12 cellular contexts compared by ENCODE assay signal in the genomic region with DNA sequence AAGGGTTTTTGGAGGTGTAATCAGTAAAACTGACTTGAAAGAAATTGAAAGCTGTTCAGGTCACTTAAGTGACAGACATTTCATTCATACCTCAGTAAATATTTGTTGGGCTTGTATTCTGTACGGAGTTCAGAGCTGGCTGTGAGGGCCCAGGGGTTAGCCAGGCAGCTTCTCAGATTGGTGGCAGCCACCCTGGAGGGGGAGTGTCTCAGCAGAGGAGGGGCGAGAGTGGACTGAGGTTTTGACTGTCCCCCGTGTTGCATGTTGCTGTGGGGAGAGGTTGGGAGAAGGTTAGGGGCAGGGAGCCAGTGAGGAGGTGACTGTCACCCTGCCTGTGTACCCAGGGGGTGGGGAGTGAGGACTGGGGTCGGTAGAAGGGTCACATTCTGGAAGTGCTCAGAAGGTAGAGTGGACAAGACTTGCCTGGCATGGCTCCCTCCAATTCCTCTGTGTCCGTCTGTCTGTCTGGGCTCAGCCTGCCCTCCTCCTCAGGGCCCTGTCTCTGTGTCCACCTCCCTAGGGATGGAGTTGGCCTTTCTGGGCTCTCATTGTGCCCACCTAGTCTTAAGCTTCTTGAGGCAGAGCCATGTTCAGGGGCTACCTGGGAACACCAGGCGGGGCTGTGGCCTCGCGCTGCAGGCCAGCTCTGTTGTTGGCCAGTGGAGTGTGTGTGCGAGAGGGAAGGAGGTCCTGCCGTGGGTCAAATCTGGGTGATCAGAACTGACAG. TPM values are rescaled to one million over a fixed set of nuclear protein-coding genes. Genes with fewer than 3 reads are reported as not detected.
DNase-seq lines count a peak whose midpoint lies in the region; ATAC-seq, FAIRE-seq and TF ChIP-seq lines count a peak whose summit lies in the region.
"Had no signal": no experiment of that assay in that cellular context is flagged by ENCODE, and none has a peak within 500 bp of the region (broad histone marks: within the 10 kb centered on the region; RNA-seq: fewer than 3 reads in every experiment).

No MANE protein-coding gene starts in this region.

- H2AFZ ChIP-seq in trophoblast cell (ENCODE audit: insufficient read depth, low read length, poor library complexity), result no peak overlapping the region

- peak overlapping the region in 7 of 8 donors; percentile 4 to 74 (median 51) for H3K27ac Mint-ChIP-seq in CD8-positive, alpha-beta memory T cell
- H3K27ac Mint-ChIP-seq: activated CD8-positive, alpha-beta T cell treated with anti-CD3 and anti-CD28 coated beads, Interleukin-2, amount 10 ng/mL, durations not matched to agents 7 days and 5 days had no signal

- no peak for TF ChIP-seq POLR2A in GM12892 (IDR thresholded peaks at IDR 0.05; ENCODE audit: low read depth, low read length)

- no peak for DNase-seq in CD8-positive, alpha-beta memory T cell
- DNase-seq in left ventricle myocardium superior (no peak), trophoblast cell (peak; percentile 40 to 61), GM12892 (ENCODE audit: insufficient read length) (no peak), T1000 (lab: John Stamatoyannopoulos, UW) (no peak)
- DNase-seq: Karpas-422 had no signal

- H3K4me1 Mint-ChIP-seq in CD8-positive, alpha-beta memory T cell, result peaks cover 51 to 78% (median 75%) of the 10 kb centered on the region in 3 donors

- POLR2A ChIA-PET in CD8-positive, alpha-beta memory T cell (lab: Charles Lee), result no interaction called here

- no CpG with 5 or more reads among the region's 10 CpGs for WGBS in trophoblast cell (ENCODE audit: extremely low coverage, insufficient coverage, insufficient read length)

- peaks cover 11% of the 10 kb centered on the region for H3K4me1 ChIP-seq in CD8-positive, alpha-beta memory T cell (ENCODE audit: insufficient read depth, low read length)
- peaks cover 16 to 20% of the 10 kb centered on the region in 2 experiments for H3K4me1 ChIP-seq in trophoblast cell (ENCODE audit: control insufficient read depth in 1 of 2, insufficient read depth in 2 of 2, low read length in 2 of 2)

- H2BK5ac ChIP-seq in trophoblast cell (ENCODE audit: low read depth, low read length, poor library complexity), result no peak overlapping the region

- CTCF ChIA-PET in CD8-positive, alpha-beta memory T cell (lab: Charles Lee), result interaction anchor here (2.6 kb wide), 1 partner anchor 14 kb away, joined by 13 read pairs; no protein-coding TSS in a partner anchor

- ATAC-seq in left ventricle myocardium superior (peak; percentile 26), GM21367 (IDR thresholded peaks at IDR 0.05; ENCODE audit: unreplicated experiment) (no peak), GM18870 (IDR thresholded peaks at IDR 0.05; ENCODE audit: unreplicated experiment) (no peak)
- ATAC-seq: activated CD8-positive, alpha-beta T cell treated with anti-CD3 and anti-CD28 coated beads, Interleukin-2, amount 10 ng/mL, durations not matched to agents 7 days and 5 days had no signal

- intact Hi-C loops in left ventricle myocardium superior (cut with micrococcal nuclease), result no loop called here

- peak overlapping the region; percentile 83 for H3K18ac ChIP-seq in trophoblast cell (ENCODE audit: low read length)

- H3K27me3 ChIP-seq in CD8-positive, alpha-beta memory T cell (ENCODE audit: insufficient read depth, low read length, poor library complexity, severe bottlenecking), result no peaks in the 10 kb centered on the region
- H3K27me3 ChIP-seq in trophoblast cell (ENCODE audit: insufficient read depth, low read length), result no peaks in the 10 kb centered on the region
- H3K27me3 ChIP-seq: dorsolateral prefrontal cortex had no signal

- H3K9ac ChIP-seq in trophoblast cell (ENCODE audit: low read length), result no peak overlapping the region

- TF ChIP-seq CTCF in VCaP (conservative IDR thresholded peaks at IDR 0.05), result no peak

- peak overlapping the region; percentile 26 for H4K8ac ChIP-seq in trophoblast cell (ENCODE audit: low read depth, low read length)

- no peaks in the 10 kb centered on the region for H3K27me3 Mint-ChIP-seq in CD8-positive, alpha-beta memory T cell

- H4K12ac ChIP-seq in trophoblast cell (ENCODE audit: low read depth, low read length), result no peak overlapping the region

- no peak overlapping the region for H3K14ac ChIP-seq in trophoblast cell (ENCODE audit: low read length)

- peaks cover 0 to 4% (median 0%) of the 10 kb centered on the region in 5 donors for H3K9me3 Mint-ChIP-seq in CD8-positive, alpha-beta memory T cell

- H3K4ac ChIP-seq in trophoblast cell (ENCODE audit: low read depth, low read length), result peak overlapping the region; percentile 15

- H4K91ac ChIP-seq in trophoblast cell (ENCODE audit: low read depth, low read length), result no peak overlapping the region

- peaks cover 9% of the 10 kb centered on the region for H3K79me1 ChIP-seq in trophoblast cell (ENCODE audit: low read length)

- FAIRE-seq in GM12892 (lab: Jason Lieb, UNC), result no peak
- FAIRE-seq: keratinocyte had no signal

- peaks cover 2 to 14% (median 6%) of the 10 kb centered on the region in 3 donors for H3K36me3 Mint-ChIP-seq in CD8-positive, alpha-beta memory T cell

- no peak overlapping the region for H2BK12ac ChIP-seq in trophoblast cell (ENCODE audit: low read length)

- no peaks in the 10 kb centered on the region for H3K9me3 ChIP-seq in CD8-positive, alpha-beta memory T cell (ENCODE audit: low read length)
- no peaks in the 10 kb centered on the region for H3K9me3 ChIP-seq in trophoblast cell (ENCODE audit: insufficient read depth, low read depth, low read length)

- no peak overlapping the region for H3K4me2 ChIP-seq in trophoblast cell (ENCODE audit: low read length)

- no peaks in the 10 kb centered on the region for H3K36me3 ChIP-seq in CD8-positive, alpha-beta memory T cell (ENCODE audit: insufficient read depth, low read length)
- peaks cover 0 to 2% of the 10 kb centered on the region in 2 experiments for H3K36me3 ChIP-seq in trophoblast cell (ENCODE audit: control insufficient read depth in 1 of 2, insufficient read depth in 2 of 2, low read length in 2 of 2)

- H2BK120ac ChIP-seq in trophoblast cell (ENCODE audit: insufficient read depth, low read length, poor library complexity), result no peak overlapping the region

- peak overlapping the region in 1 of 7 donors; percentile 95 for H3K4me3 Mint-ChIP-seq in CD8-positive, alpha-beta memory T cell
- H3K4me3 Mint-ChIP-seq: activated CD8-positive, alpha-beta T cell treated with anti-CD3 and anti-CD28 coated beads, Interleukin-2, amount 10 ng/mL, durations not matched to agents 7 days and 5 days had no signal

- peaks cover 19% of the 10 kb centered on the region for H3K79me2 ChIP-seq in trophoblast cell (ENCODE audit: control insufficient read depth, insufficient read depth, low read length, poor library complexity)

- H3K23ac ChIP-seq in trophoblast cell (ENCODE audit: low read length), result no peak overlapping the region

- no peak overlapping the region for H3K27ac ChIP-seq in CD8-positive, alpha-beta memory T cell (ENCODE audit: low read depth, low read length)
- H3K27ac ChIP-seq in VCaP (peak overlapping the region; percentile 49; the same call in 1 of the 2 replicates), trophoblast cell (ENCODE audit: low read depth, low read length) (no peak overlapping the region)

- no peak overlapping the region for H3K4me3 ChIP-seq in CD8-positive, alpha-beta memory T cell (ENCODE audit: low read length)
- no peak overlapping the region for H3K4me3 ChIP-seq in trophoblast cell (ENCODE audit: low read depth, low read length)
- H3K4me3 ChIP-seq: dorsolateral prefrontal cortex had no signal

- peak overlapping the region; percentile 24 for H2AK5ac ChIP-seq in trophoblast cell (ENCODE audit: low read length)

RNA-seq across cellular contexts. Expression of a gene that starts 4.4 kb away (rescaled TPM):
- 10 to 100 TPM; 22.4 to 25.0 TPM for total RNA-seq in CD8-positive, alpha-beta memory T cell
- polyA plus RNA-seq in CD8-positive, alpha-beta memory T cell, result 3.0 TPM
- 32.0 TPM for total RNA-seq in left ventricle myocardium superior
- polyA plus RNA-seq in trophoblast cell (2013), result 12.6 and 12.7 TPM in 2 replicates
- polyA plus RNA-seq in GM12892 (2012; ENCODE audit: missing spikeins), result 7.4 TPM

Comparison
In these comparisons a context has a peak if more than half of its experiments do, and no peak if none do; other contexts are left out.
1. DNase-seq: peak in trophoblast cell (2 of 2); none in CD8-positive, alpha-beta memory T cell (0 of 5), left ventricle myocardium superior (single experiment), GM12892 (single experiment) and T1000 (single experiment).